ENCODE assay signal across 8 cellular contexts in the genomic region with DNA sequence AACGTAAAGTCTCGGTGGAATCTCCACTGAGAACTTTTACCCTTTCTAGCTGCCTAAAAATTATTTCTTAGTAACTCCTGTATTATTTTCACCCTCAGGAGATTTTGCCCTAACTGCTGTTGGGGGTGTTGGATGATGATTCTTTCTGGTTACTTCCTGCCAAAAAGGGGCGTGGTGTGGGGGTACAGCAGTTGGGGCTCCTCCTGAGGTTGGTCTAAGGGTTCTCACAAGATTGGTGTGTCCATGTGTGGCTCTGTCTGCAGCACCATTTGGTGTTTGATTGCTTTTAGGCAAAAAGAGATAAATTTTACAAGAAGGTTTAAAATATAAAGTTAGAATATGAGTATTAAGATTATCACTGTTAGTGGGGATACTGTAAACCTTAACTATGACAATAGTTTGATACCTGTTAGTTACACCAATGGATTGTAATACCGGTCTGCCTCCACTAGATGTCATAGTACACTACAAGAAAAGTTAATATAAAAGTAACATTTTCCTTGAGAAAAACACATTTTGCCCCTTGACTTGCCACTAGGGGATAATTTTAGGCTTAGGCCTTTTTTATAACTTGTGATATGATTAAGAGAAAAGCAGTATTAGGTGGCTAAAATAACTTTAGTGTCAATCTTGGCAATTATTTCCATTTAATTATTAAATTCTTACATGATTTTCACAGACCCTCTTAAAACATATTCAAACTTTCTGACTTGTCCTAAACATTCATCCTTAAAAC.
DNase-seq lines count a peak whose midpoint lies in the region; ATAC-seq and TF ChIP-seq lines count a peak whose summit lies in the region.

No MANE protein-coding gene starts in this region.

- H3K4me3 ChIP-seq in HCT116 (replicated peaks in 1 of 2; ENCODE audit: low read depth in 1 of 2, low read length in 2 of 2) (no peak overlapping the region), breast epithelium (no peak overlapping the region), mesendoderm (ENCODE audit: low read length) (no peak overlapping the region)

- H3K79me2 ChIP-seq in HCT116 (ENCODE audit: insufficient read depth, low read length), result no peaks in the 10 kb centered on the region
- no peaks in the 10 kb centered on the region for H3K79me2 ChIP-seq in mesendoderm (ENCODE audit: control insufficient read depth, insufficient read depth, low read length)

- H3K36me3 ChIP-seq in HCT116 (ENCODE audit: control insufficient read depth in 1 of 2, insufficient read depth in 2 of 2, low read length in 2 of 2) (no peaks in the 10 kb centered on the region), breast epithelium (no peaks in the 10 kb centered on the region), mesendoderm (ENCODE audit: control insufficient read depth, insufficient read depth, low read length) (no peaks in the 10 kb centered on the region)

- intact Hi-C loops in HCT116 (cut with micrococcal nuclease) (loop anchor here (1.0 to 2.0 kb wide), 3 partner anchors 318 to 814 kb away; no protein-coding TSS in a partner anchor), breast epithelium (cut with DNase I; ENCODE audit: low total_unique reads) (no loop called here)

- ATAC-seq in HCT116, result peak; percentile 47; the same call in 1 of the 2 replicates
- no peak for ATAC-seq in HG03108 (IDR thresholded peaks at IDR 0.05; ENCODE audit: unreplicated experiment)

- no peak overlapping the region for H2BK15ac ChIP-seq in mesendoderm (replicated peaks; ENCODE audit: low read depth)

- H2AFZ ChIP-seq in HCT116 (ENCODE audit: low read depth, low read length, poor library complexity, severe bottlenecking), result no peak overlapping the region

- H3K9me3 ChIP-seq in HCT116 (ENCODE audit: control insufficient read depth in 1 of 2, insufficient read depth in 1 of 2, low read depth in 1 of 2, low read length in 2 of 2), result peaks cover 0 to 10% of the 10 kb centered on the region in 2 experiments; a peak in 2 of 4 replicates
- peaks cover 13 to 21% of the 10 kb centered on the region in 2 donors for H3K9me3 ChIP-seq in breast epithelium

- no peak overlapping the region for H3K23ac ChIP-seq in mesendoderm (ENCODE audit: low read length)

- H3K4ac ChIP-seq in mesendoderm (ENCODE audit: low read depth, low read length), result no peak overlapping the region

- BruUV-seq in HCT116 (replicated peaks; lab: Mats Ljungman, UMichigan), result no TSS peak

- no peak overlapping the region for H2BK5ac ChIP-seq in mesendoderm (ENCODE audit: low read length)

- H4K20me1 ChIP-seq in HCT116 (ENCODE audit: insufficient read depth), result no peaks in the 10 kb centered on the region

- H3K56ac ChIP-seq in mesendoderm (ENCODE audit: low read length), result no peak overlapping the region

- H4K8ac ChIP-seq in mesendoderm (ENCODE audit: low read depth, low read length), result no peak overlapping the region

- H3K4me1 ChIP-seq in HCT116 (ENCODE audit: control insufficient read depth in 1 of 2, insufficient read depth in 2 of 2, low read length in 2 of 2) (no peaks in the 10 kb centered on the region), breast epithelium (no peaks in the 10 kb centered on the region), mesendoderm (ENCODE audit: control insufficient read depth, low read depth, low read length) (no peaks in the 10 kb centered on the region)

- no peaks in the 10 kb centered on the region for H3K79me1 ChIP-seq in mesendoderm (ENCODE audit: low read length)

- H2BK120ac ChIP-seq in mesendoderm (ENCODE audit: low read depth, low read length), result no peak overlapping the region

- TF ChIP-seq CTCF in HCT116 (IDR thresholded peaks at IDR 0.05 in 2 of 3, conservative IDR thresholded peaks at IDR 0.05 in 1 of 3; ENCODE audit: borderline replicate concordance in 1 of 3, insufficient read depth in 1 of 3, low read depth in 2 of 3, low read length in 2 of 3), result peak; percentile 22 to 64 (median 50); a peak in 5 of 6 replicates
- TF ChIP-seq CTCF in breast epithelium (IDR thresholded peaks at IDR 0.05), result peak; percentile 28 to 43 (median 41)

- H3K18ac ChIP-seq in mesendoderm (ENCODE audit: low read length), result no peak overlapping the region

- WGBS in mesendoderm (ENCODE audit: extremely low coverage, insufficient coverage, low lambda C conversion rate), result no CpG with 5 or more reads among the region's 4 CpGs

- peak; percentile 33 for DNase-seq in SIG-M5 treated with dmso at 0.1 percent for 504 hours (lab: John Stamatoyannopoulos, UW; ENCODE audit: unreplicated experiment)
- DNase-seq in SIG-M5 (lab: John Stamatoyannopoulos, UW), result no peak
- no peak for DNase-seq in HCT116 (ENCODE audit: low read depth, low spot score)
- peak; percentile 0 to 2 for DNase-seq in NCI-H1930 (lab: John Stamatoyannopoulos, UW)
- DNase-seq in breast epithelium (ENCODE audit: low spot score in 2 of 2), result no peak
- peak; percentile 64 for DNase-seq in mesendoderm
- no peak for DNase-seq in T1000 (lab: John Stamatoyannopoulos, UW)

- H3K27me3 ChIP-seq in HCT116 (ENCODE audit: insufficient read depth, low read length), result no peaks in the 10 kb centered on the region
- H3K27me3 ChIP-seq in breast epithelium, result no peaks in the 10 kb centered on the region
- H3K27me3 ChIP-seq in mesendoderm (ENCODE audit: insufficient read depth, low read length, poor library complexity), result no peaks in the 10 kb centered on the region

- H3K4me2 ChIP-seq in HCT116 (ENCODE audit: low read length) (no peak overlapping the region), mesendoderm (ENCODE audit: low read length) (no peak overlapping the region)

- CTCF ChIA-PET in HCT116 (lab: Charles Lee), result interaction anchor here (1.2 to 1.7 kb wide), 2 partner anchors 814 kb away, joined by 3 to 5 read pairs; no protein-coding TSS in a partner anchor

- RAD21 ChIA-PET in HCT116 (lab: Charles Lee; ENCODE audit: low non-redundant PET in 1 of 2, low total read pairs in 2 of 2, uncharacterized antibody in 2 of 2, unreplicated experiment in 2 of 2), result no interaction called here

- H4K5ac ChIP-seq in mesendoderm (ENCODE audit: low read length), result no peak overlapping the region

- H3K9ac ChIP-seq in HCT116 (ENCODE audit: low read length) (no peak overlapping the region), mesendoderm (ENCODE audit: low read length) (no peak overlapping the region)

- no peak overlapping the region for H2AK5ac ChIP-seq in mesendoderm (ENCODE audit: low read length)

- no peak overlapping the region for H3K27ac ChIP-seq in HCT116 (ENCODE audit: low read depth, low read length)
- no peak overlapping the region for H3K27ac ChIP-seq in breast epithelium
- no peak overlapping the region for H3K27ac ChIP-seq in mesendoderm (ENCODE audit: low read depth, low read length)

- POLR2A ChIA-PET in HCT116 (lab: Charles Lee), result no interaction called here

- no peaks in the 10 kb centered on the region for H3K9me2 ChIP-seq in HCT116 (ENCODE audit: insufficient read depth)

- TF ChIP-seq POLR2A in HCT116 (IDR thresholded peaks at IDR 0.05; ENCODE audit: borderline replicate concordance, extremely low read depth, insufficient read depth, insufficient read length) (no peak), breast epithelium (IDR thresholded peaks at IDR 0.05) (no peak)

- TF ChIP-seq RAD21 in HCT116 (IDR thresholded peaks at IDR 0.05; ENCODE audit: low read depth), result peak; percentile 40

TF ChIP-seq in HCT116, 20 proteins besides CTCF, POLR2A, EP300 and RAD21:
- TF ChIP-seq EZH2 (IDR thresholded peaks at IDR 0.05), result no peak
- no peak for TF ChIP-seq CEBPB (IDR thresholded peaks at IDR 0.05; ENCODE audit: low read depth)
- TF ChIP-seq, protein P1, sequence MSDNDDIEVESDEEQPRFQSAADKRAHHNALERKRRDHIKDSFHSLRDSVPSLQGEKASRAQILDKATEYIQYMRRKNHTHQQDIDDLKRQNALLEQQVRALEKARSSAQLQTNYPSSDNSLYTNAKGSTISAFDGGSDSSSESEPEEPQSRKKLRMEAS (IDR thresholded peaks at IDR 0.05), result no peak
- no peak for TF ChIP-seq CBX3 (IDR thresholded peaks at IDR 0.05; ENCODE audit: low read depth)
- TF ChIP-seq, protein P2, sequence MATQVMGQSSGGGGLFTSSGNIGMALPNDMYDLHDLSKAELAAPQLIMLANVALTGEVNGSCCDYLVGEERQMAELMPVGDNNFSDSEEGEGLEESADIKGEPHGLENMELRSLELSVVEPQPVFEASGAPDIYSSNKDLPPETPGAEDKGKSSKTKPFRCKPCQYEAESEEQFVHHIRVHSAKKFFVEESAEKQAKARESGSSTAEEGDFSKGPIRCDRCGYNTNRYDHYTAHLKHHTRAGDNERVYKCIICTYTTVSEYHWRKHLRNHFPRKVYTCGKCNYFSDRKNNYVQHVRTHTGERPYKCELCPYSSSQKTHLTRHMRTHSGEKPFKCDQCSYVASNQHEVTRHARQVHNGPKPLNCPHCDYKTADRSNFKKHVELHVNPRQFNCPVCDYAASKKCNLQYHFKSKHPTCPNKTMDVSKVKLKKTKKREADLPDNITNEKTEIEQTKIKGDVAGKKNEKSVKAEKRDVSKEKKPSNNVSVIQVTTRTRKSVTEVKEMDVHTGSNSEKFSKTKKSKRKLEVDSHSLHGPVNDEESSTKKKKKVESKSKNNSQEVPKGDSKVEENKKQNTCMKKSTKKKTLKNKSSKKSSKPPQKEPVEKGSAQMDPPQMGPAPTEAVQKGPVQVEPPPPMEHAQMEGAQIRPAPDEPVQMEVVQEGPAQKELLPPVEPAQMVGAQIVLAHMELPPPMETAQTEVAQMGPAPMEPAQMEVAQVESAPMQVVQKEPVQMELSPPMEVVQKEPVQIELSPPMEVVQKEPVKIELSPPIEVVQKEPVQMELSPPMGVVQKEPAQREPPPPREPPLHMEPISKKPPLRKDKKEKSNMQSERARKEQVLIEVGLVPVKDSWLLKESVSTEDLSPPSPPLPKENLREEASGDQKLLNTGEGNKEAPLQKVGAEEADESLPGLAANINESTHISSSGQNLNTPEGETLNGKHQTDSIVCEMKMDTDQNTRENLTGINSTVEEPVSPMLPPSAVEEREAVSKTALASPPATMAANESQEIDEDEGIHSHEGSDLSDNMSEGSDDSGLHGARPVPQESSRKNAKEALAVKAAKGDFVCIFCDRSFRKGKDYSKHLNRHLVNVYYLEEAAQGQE (IDR thresholded peaks at IDR 0.05; ENCODE audit: low read depth), result no peak
- no peak for TF ChIP-seq SP1 (IDR thresholded peaks at IDR 0.05; ENCODE audit: low read depth)
- TF ChIP-seq EZH2phosphoT487 (IDR thresholded peaks at IDR 0.05; ENCODE audit: borderline replicate concordance), result no peak
- no peak for TF ChIP-seq EGR1 (IDR thresholded peaks at IDR 0.05; ENCODE audit: low read depth)
- no peak for TF ChIP-seq POLR2AphosphoS5 (IDR thresholded peaks at IDR 0.05; ENCODE audit: low read depth, low read length)
- no peak for TF ChIP-seq JUND (IDR thresholded peaks at IDR 0.05)
- TF ChIP-seq SIN3A (IDR thresholded peaks at IDR 0.05; ENCODE audit: low read depth), result no peak
- no peak for TF ChIP-seq TCF7L2 (IDR thresholded peaks at IDR 0.05; ENCODE audit: borderline replicate concordance, extremely low read depth, insufficient read depth, insufficient read length)

Comparison
In these comparisons a context has a peak if more than half of its experiments do, and no peak if none do; other contexts are left out.
1. DNase-seq: peak in SIG-M5 treated with dmso at 0.1 percent for 504 hours (single experiment), NCI-H1930 (2 of 2) and mesendoderm (single experiment); none in SIG-M5 (single experiment), HCT116 (single experiment), breast epithelium (0 of 2) and T1000 (single experiment).